Comparison of ENCODE assay signal across 8 cellular contexts in the genomic region with DNA sequence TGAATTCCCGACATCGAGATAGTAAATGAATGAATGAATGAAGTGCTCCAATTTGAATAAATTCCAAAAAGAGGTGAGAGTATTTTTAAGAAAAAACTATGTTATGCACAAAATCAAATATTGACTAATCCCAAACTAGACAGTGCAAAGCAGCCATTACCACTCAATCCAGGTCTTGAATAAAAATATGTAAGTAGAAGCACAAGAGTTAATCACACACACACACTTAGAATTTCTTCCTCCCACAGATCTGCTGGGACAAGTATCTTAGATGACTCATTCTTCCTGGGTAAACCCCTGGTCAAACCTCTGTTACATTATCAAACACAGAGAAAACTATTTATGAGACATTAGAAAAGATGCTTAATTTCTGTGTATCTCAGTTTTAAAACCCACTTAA. TPM values are rescaled to one million over a fixed set of nuclear protein-coding genes. Genes with fewer than 3 reads are reported as not detected.
DNase-seq lines count a peak whose midpoint lies in the region; ATAC-seq and TF ChIP-seq lines count a peak whose summit lies in the region.

No MANE protein-coding gene starts in this region.

- TF ChIP-seq CTCF in heart left ventricle (IDR thresholded peaks at IDR 0.05), result no peak
- TF ChIP-seq CTCF in mammary epithelial cell (conservative IDR thresholded peaks at IDR 0.05 in 1 of 2, IDR thresholded peaks at IDR 0.05 in 1 of 2; ENCODE audit: extremely low read depth in 1 of 2, insufficient read depth in 1 of 2, low read depth in 1 of 2, low read length in 2 of 2), result no peak

- BruUV-seq in mammary epithelial cell (replicated peaks; lab: Mats Ljungman, UMichigan), result no TSS peak

- H3K4me3 Mint-ChIP-seq in stimulated activated naive B cell treated with anti-CD40 and anti-IgM and Interleukin-4, amounts not matched to agents 10 μg/mL and 1 μg/mL and 100 μg/mL, for 72 hours, result peak overlapping the region in 1 of 2 donors; percentile 7

- in situ Hi-C loops in mammary epithelial cell (cut with MboI; ENCODE audit: low sequenced_read_pairs in 2 of 2), result no loop called here

- no peak for TF ChIP-seq POLR2A in heart left ventricle (IDR thresholded peaks at IDR 0.05)

- no peak overlapping the region for H3K27ac Mint-ChIP-seq in stimulated activated naive B cell treated with anti-CD40 and anti-IgM and Interleukin-4, amounts not matched to agents 10 μg/mL and 1 μg/mL and 100 μg/mL, for 72 hours

- peaks cover 0 to 4% of the 10 kb centered on the region in 2 donors for H3K36me3 Mint-ChIP-seq in stimulated activated naive B cell treated with anti-CD40 and anti-IgM and Interleukin-4, amounts not matched to agents 10 μg/mL and 1 μg/mL and 100 μg/mL, for 72 hours

- intact Hi-C loops in heart left ventricle (cut with DNase I) (loop anchor here in 1 of 10 donors (10.0 kb wide), 1 partner anchor 156 kb away; no protein-coding TSS in a partner anchor), Right ventricle myocardium inferior (cut with DNase I) (no loop called here), mammary epithelial cell (cut with micrococcal nuclease) (loop anchor here (10.0 kb wide), 2 partner anchors 206 to 1066 kb away; no protein-coding TSS in a partner anchor)

- no peaks in the 10 kb centered on the region for H4K20me1 ChIP-seq in mammary epithelial cell (ENCODE audit: insufficient read depth, low read length)

- peak overlapping the region; percentile 2 for H3K9ac ChIP-seq in mammary epithelial cell (ENCODE audit: insufficient read depth, low read length)

- H3K79me2 ChIP-seq in mammary epithelial cell (ENCODE audit: insufficient read depth, low read length), result no peaks in the 10 kb centered on the region

- peaks cover 0 to 5% of the 10 kb centered on the region in 2 donors for H3K9me3 Mint-ChIP-seq in stimulated activated naive B cell treated with anti-CD40 and anti-IgM and Interleukin-4, amounts not matched to agents 10 μg/mL and 1 μg/mL and 100 μg/mL, for 72 hours

- DNase-seq in heart left ventricle, result no peak
- no peak for DNase-seq in Right ventricle myocardium inferior (ENCODE audit: missing footprints)
- DNase-seq in mammary epithelial cell, result peak; percentile 91
- no peak for DNase-seq in stimulated activated naive B cell treated with anti-CD40 and anti-IgM and Interleukin-4, amounts not matched to agents 10 μg/mL and 1 μg/mL and 100 μg/mL, for 72 hours
- no peak for DNase-seq in DMS153 (lab: John Stamatoyannopoulos, UW)
- no peak for DNase-seq in mucosa of gallbladder (ENCODE audit: low spot score)

- WGBS in heart left ventricle, 4 donors, result 77 to 81% (median 81%) methylated on average over 2 of the region's 2 CpGs
- WGBS in mammary epithelial cell (ENCODE audit: low coverage, missing lambda C conversion rate), result 73% methylated on average over 2 of the region's 2 CpGs

- peaks cover 23 to 50% of the 10 kb centered on the region in 2 donors for H3K4me1 Mint-ChIP-seq in stimulated activated naive B cell treated with anti-CD40 and anti-IgM and Interleukin-4, amounts not matched to agents 10 μg/mL and 1 μg/mL and 100 μg/mL, for 72 hours

- H3K27ac ChIP-seq in heart left ventricle, result peak overlapping the region in 3 of 12 donors; percentile 4 to 46 (median 15)
- peak overlapping the region; percentile 76 for H3K27ac ChIP-seq in mammary epithelial cell (ENCODE audit: insufficient read depth, low read depth, low read length)

- H3K27me3 Mint-ChIP-seq in stimulated activated naive B cell treated with anti-CD40 and anti-IgM and Interleukin-4, amounts not matched to agents 10 μg/mL and 1 μg/mL and 100 μg/mL, for 72 hours, result no peaks in the 10 kb centered on the region

- H3K36me3 ChIP-seq in heart left ventricle (peaks cover 0 to 14% (median 0%) of the 10 kb centered on the region in 9 donors), mammary epithelial cell (ENCODE audit: insufficient read depth, low read length) (no peaks in the 10 kb centered on the region)

- H2AFZ ChIP-seq in mammary epithelial cell (ENCODE audit: low read depth, low read length), result peak overlapping the region; percentile 33

- H3K27me3 ChIP-seq in heart left ventricle, result no peaks in the 10 kb centered on the region
- no peaks in the 10 kb centered on the region for H3K27me3 ChIP-seq in mammary epithelial cell (ENCODE audit: insufficient read depth, low read length)

- no peak overlapping the region for H3K4me3 ChIP-seq in heart left ventricle
- H3K4me3 ChIP-seq in mammary epithelial cell (replicated peaks in 1 of 3; ENCODE audit: insufficient read depth in 1 of 3, low read depth in 2 of 3, low read length in 3 of 3), result peak overlapping the region in 1 of 3 experiments; percentile 25

- no peaks in the 10 kb centered on the region for H3K9me3 ChIP-seq in heart left ventricle
- no peaks in the 10 kb centered on the region for H3K9me3 ChIP-seq in mammary epithelial cell (replicated peaks; ENCODE audit: insufficient read depth, low read length)

- CTCF ChIA-PET in mammary epithelial cell (lab: Charles Lee; ENCODE audit: low non-redundant PET), result no interaction called here

- H3K4me1 ChIP-seq in heart left ventricle (peaks cover 0 to 27% (median 12%) of the 10 kb centered on the region in 12 donors), mammary epithelial cell (ENCODE audit: insufficient read depth, low read length) (peaks cover 23% of the 10 kb centered on the region)

- ATAC-seq in heart left ventricle, result peak in 3 of 4 donors; percentile 54 to 76 (median 59)
- no peak for ATAC-seq in Right ventricle myocardium inferior
- ATAC-seq in HG03439 (IDR thresholded peaks at IDR 0.05; ENCODE audit: unreplicated experiment), result peak; percentile 61
- peak; percentile 74 to 80 for ATAC-seq in stimulated activated naive B cell treated with anti-CD40 and anti-IgM and Interleukin-4, amounts not matched to agents 10 μg/mL and 1 μg/mL and 100 μg/mL, for 72 hours (replicated peaks)
- no peak for ATAC-seq in GM19035 (IDR thresholded peaks at IDR 0.05; ENCODE audit: unreplicated experiment)

- H3K4me2 ChIP-seq in mammary epithelial cell (ENCODE audit: insufficient read depth, low read depth, low read length), result peak overlapping the region; percentile 70

- dilution Hi-C loops in mammary epithelial cell (cut with HindIII; ENCODE audit: low sequenced_read_pairs), result no loop called here

RNA-seq across cellular contexts. Expression of a gene that starts 55.9 kb away (rescaled TPM):
- total RNA-seq in heart left ventricle (1 to 10 TPM in 3 of 9 donors, under 1 TPM in 6; 0.26 to 5.2 (median 0.81) TPM), Right ventricle myocardium inferior (0.57 TPM), mammary epithelial cell (10 to 100 TPM in 1 of 2 donors, 1 to 10 TPM in 1; 5.1 to 68.3 TPM), mucosa of gallbladder (25.9 TPM)
- polyA plus RNA-seq in heart left ventricle (under 1 TPM; 0.30 to 0.67 TPM), mammary epithelial cell (4.3 TPM)
- polyA minus RNA-seq in mammary epithelial cell, result 4.6 TPM

Comparison
In these comparisons a context has a peak if more than half of its experiments do, and no peak if none do; other contexts are left out.
1. ATAC-seq: peak in heart left ventricle (3 of 4), HG03439 (single experiment) and stimulated activated naive B cell treated with anti-CD40 and anti-IgM and Interleukin-4, amounts not matched to agents 10 μg/mL and 1 μg/mL and 100 μg/mL, for 72 hours (2 of 2); none in Right ventricle myocardium inferior (single experiment) and GM19035 (single experiment).